ENCODE assay signal across 12 cellular contexts in genomic region chr14:98210045-98210678, GRCh38.
DNase-seq lines count a peak whose midpoint lies in the region; ATAC-seq and TF ChIP-seq lines count a peak whose summit lies in the region.
"Had no signal": no experiment of that assay in that cellular context is flagged by ENCODE, and none has a peak within 500 bp of the region (broad histone marks: within the 10 kb centered on the region; RNA-seq: fewer than 3 reads in every experiment).

No MANE protein-coding gene starts in this region.

- H3K9me3 ChIP-seq in prostate gland = no peaks in the 10 kb centered on the region
- no peaks in the 10 kb centered on the region for H3K9me3 ChIP-seq in MG63
- no peaks in the 10 kb centered on the region for H3K9me3 ChIP-seq in vagina

- no peak overlapping the region for H3K4me3 ChIP-seq in KMS-11 (IDR thresholded peaks at IDR 0.05; ENCODE audit: insufficient read depth, low read depth, low read length)
- H3K4me3 ChIP-seq in prostate gland = no peak overlapping the region
- H3K4me3 ChIP-seq in MG63 = no peak overlapping the region
- no peak overlapping the region for H3K4me3 ChIP-seq in vagina

- H3K9ac ChIP-seq in KMS-11 = peak overlapping the region; percentile 52

- H2AFZ ChIP-seq in KMS-11 (ENCODE audit: low read depth) = peak overlapping the region; percentile 59

- TF ChIP-seq POLR2A in prostate gland (IDR thresholded peaks at IDR 0.05) (no peak), vagina (IDR thresholded peaks at IDR 0.05) (no peak)

- DNase-seq in activated CD4-positive, alpha-beta T cell treated with anti-CD3 and anti-CD28 coated beads, Interleukin-2, amount 50 U/mL, for 48 hours = peak; percentile 48 to 52
- peak; percentile 65 for DNase-seq in activated naive CD8-positive, alpha-beta T cell treated with anti-CD3 and anti-CD28 coated beads, Interleukin-2, amount 10 ng/mL, durations not matched to agents 7 days and 5 days
- DNase-seq in stimulated activated CD4-positive, alpha-beta T cell treated with anti-CD3 and anti-CD28 coated beads, Interleukin-4, amount 100 ng/mL, for 24 hours = peak; percentile 42
- DNase-seq in prostate gland (ENCODE audit: low spot score) (no peak), hippocampal formation (lab: John Stamatoyannopoulos, UW) (no peak), MG63 (no peak), vagina (ENCODE audit: extremely low spot score in 2 of 2) (no peak)
- DNase-seq: anterior cingulate cortex, Calu3 had no signal

- no peak for TF ChIP-seq CTCF in KMS-11 (conservative IDR thresholded peaks at IDR 0.05; ENCODE audit: low read depth, low read length)
- TF ChIP-seq CTCF in prostate gland (IDR thresholded peaks at IDR 0.05) = no peak
- no peak for TF ChIP-seq CTCF in vagina (IDR thresholded peaks at IDR 0.05)

- H3K27ac ChIP-seq in KMS-11 = peak overlapping the region; percentile 82
- H3K27ac ChIP-seq in prostate gland = no peak overlapping the region
- H3K27ac ChIP-seq in vagina = no peak overlapping the region
- H3K27ac ChIP-seq: epithelial cell of prostate had no signal

- 39% methylated on average over 12 of the region's 12 CpGs for WGBS in prostate gland

- POLR2A ChIA-PET in activated naive CD8-positive, alpha-beta T cell treated with anti-CD3 and anti-CD28 coated beads, Interleukin-2, amount 10 ng/mL, durations not matched to agents 7 days and 5 days (lab: Charles Lee) = interaction anchor here (0.9 to 3.7 kb wide), 8 partner anchors 8 to 70 kb away, joined by 3 to 12 read pairs (median 4); no protein-coding TSS in a partner anchor

- H3K4me2 ChIP-seq in KMS-11 = peak overlapping the region; percentile 80

- H3K27me3 ChIP-seq in KMS-11 (ENCODE audit: insufficient read depth, low read depth) = no peaks in the 10 kb centered on the region
- no peaks in the 10 kb centered on the region for H3K27me3 ChIP-seq in prostate gland (replicated peaks; ENCODE audit: insufficient read depth)
- H3K27me3 ChIP-seq in MG63 = no peaks in the 10 kb centered on the region
- H3K27me3 ChIP-seq in vagina = no peaks in the 10 kb centered on the region

- intact Hi-C loops in prostate gland (cut with DNase I) = no loop called here
- intact Hi-C loops in vagina (cut with DNase I) = no loop called here

- no peaks in the 10 kb centered on the region for H3K79me2 ChIP-seq in KMS-11 (ENCODE audit: insufficient read depth, low read depth)

- peak; percentile 66 for ATAC-seq in activated naive CD8-positive, alpha-beta T cell treated with anti-CD3 and anti-CD28 coated beads, Interleukin-2, amount 10 ng/mL, durations not matched to agents 7 days and 5 days (ENCODE audit: low read depth)

- H3K4me1 Mint-ChIP-seq in activated naive CD8-positive, alpha-beta T cell treated with anti-CD3 and anti-CD28 coated beads, Interleukin-2, amount 10 ng/mL, durations not matched to agents 7 days and 5 days = peaks cover 55% of the 10 kb centered on the region

- H3K27me3 Mint-ChIP-seq in activated naive CD8-positive, alpha-beta T cell treated with anti-CD3 and anti-CD28 coated beads, Interleukin-2, amount 10 ng/mL, durations not matched to agents 7 days and 5 days = no peaks in the 10 kb centered on the region

- no peaks in the 10 kb centered on the region for H3K9me3 Mint-ChIP-seq in activated naive CD8-positive, alpha-beta T cell treated with anti-CD3 and anti-CD28 coated beads, Interleukin-2, amount 10 ng/mL, durations not matched to agents 7 days and 5 days
- H3K9me3 Mint-ChIP-seq: nephron had no signal

- peaks cover 87% of the 10 kb centered on the region for H3K4me1 ChIP-seq in KMS-11 (ENCODE audit: low read depth, poor library complexity, severe bottlenecking)
- H3K4me1 ChIP-seq in prostate gland (replicated peaks) = no peaks in the 10 kb centered on the region
- no peaks in the 10 kb centered on the region for H3K4me1 ChIP-seq in vagina

- H3K36me3 Mint-ChIP-seq in activated naive CD8-positive, alpha-beta T cell treated with anti-CD3 and anti-CD28 coated beads, Interleukin-2, amount 10 ng/mL, durations not matched to agents 7 days and 5 days = peaks cover 4% of the 10 kb centered on the region

- H3K36me3 ChIP-seq in KMS-11 (ENCODE audit: insufficient read depth) = no peaks in the 10 kb centered on the region
- no peaks in the 10 kb centered on the region for H3K36me3 ChIP-seq in prostate gland
- H3K36me3 ChIP-seq in MG63 = no peaks in the 10 kb centered on the region
- H3K36me3 ChIP-seq in vagina = no peaks in the 10 kb centered on the region

- H3K4me3 Mint-ChIP-seq in activated naive CD8-positive, alpha-beta T cell treated with anti-CD3 and anti-CD28 coated beads, Interleukin-2, amount 10 ng/mL, durations not matched to agents 7 days and 5 days = peak overlapping the region; percentile 75
- H3K4me3 Mint-ChIP-seq: nephron had no signal

- no peaks in the 10 kb centered on the region for H4K20me1 ChIP-seq in KMS-11 (ENCODE audit: insufficient read depth)

- peak overlapping the region; percentile 89 for H3K27ac Mint-ChIP-seq in activated naive CD8-positive, alpha-beta T cell treated with anti-CD3 and anti-CD28 coated beads, Interleukin-2, amount 10 ng/mL, durations not matched to agents 7 days and 5 days
- H3K27ac Mint-ChIP-seq: nephron had no signal

Comparison
In these comparisons a context has a peak if more than half of its experiments do, and no peak if none do; other contexts are left out.
1. DNase-seq: peak in activated CD4-positive, alpha-beta T cell treated with anti-CD3 and anti-CD28 coated beads, Interleukin-2, amount 50 U/mL, for 48 hours (2 of 2), activated naive CD8-positive, alpha-beta T cell treated with anti-CD3 and anti-CD28 coated beads, Interleukin-2, amount 10 ng/mL, durations not matched to agents 7 days and 5 days (single experiment) and stimulated activated CD4-positive, alpha-beta T cell treated with anti-CD3 and anti-CD28 coated beads, Interleukin-4, amount 100 ng/mL, for 24 hours (single experiment); none in prostate gland (single experiment), hippocampal formation (0 of 2), MG63 (single experiment) and vagina (0 of 2).